In genomic region chr7:4712371-4713182, GRCh38 we compare ENCODE assay signal across 10 cellular contexts.
DNase-seq lines count a peak whose midpoint lies in the region; ATAC-seq and TF ChIP-seq lines count a peak whose summit lies in the region.
"Had no signal": no experiment of that assay in that cellular context is flagged by ENCODE, and none has a peak within 500 bp of the region (broad histone marks: within the 10 kb centered on the region; RNA-seq: fewer than 3 reads in every experiment).

No MANE protein-coding gene starts in this region.

- no peak overlapping the region for H3K4me3 ChIP-seq in coronary artery

- no peak for DNase-seq in activated CD4-positive, CD25-positive, alpha-beta regulatory T cell treated with anti-CD3 and anti-CD28 coated beads, Interleukin-2, amount 50 U/mL, for 72 hours
- DNase-seq in NCI-H82 treated with DMSO at 0.1 percent for 48 hours (lab: John Stamatoyannopoulos, UW; ENCODE audit: unreplicated experiment) (peak; percentile 47), hepatic stellate cell (ENCODE audit: low spot score) (peak; percentile 83), coronary artery (ENCODE audit: low spot score) (no peak), KG1 (lab: John Stamatoyannopoulos, UW) (no peak)
- DNase-seq in stimulated activated CD4-positive, alpha-beta T cell treated with anti-CD3 and anti-CD28 coated beads, Interleukin-4, amount 100 ng/mL, for 1 hour = no peak

- peak overlapping the region in 1 of 2 donors; percentile 31 for H3K27ac ChIP-seq in coronary artery
- H3K27ac ChIP-seq: C4-2B, parathyroid adenoma had no signal

- peak; percentile 61 to 83 for ATAC-seq in activated CD4-positive, CD25-positive, alpha-beta regulatory T cell treated with anti-CD3 and anti-CD28 coated beads, Interleukin-2, amount 50 U/mL, for 24 hours
- peak; percentile 55 for ATAC-seq in HG02938 (IDR thresholded peaks at IDR 0.05; ENCODE audit: unreplicated experiment)

- no peak for TF ChIP-seq CTCF in coronary artery (IDR thresholded peaks at IDR 0.05)

Comparison
In these comparisons a context has a peak if more than half of its experiments do, and no peak if none do; other contexts are left out.
1. DNase-seq: peak in NCI-H82 treated with DMSO at 0.1 percent for 48 hours (single experiment) and hepatic stellate cell (single experiment); none in activated CD4-positive, CD25-positive, alpha-beta regulatory T cell treated with anti-CD3 and anti-CD28 coated beads, Interleukin-2, amount 50 U/mL, for 72 hours (single experiment), stimulated activated CD4-positive, alpha-beta T cell treated with anti-CD3 and anti-CD28 coated beads, Interleukin-4, amount 100 ng/mL, for 1 hour (single experiment), coronary artery (single experiment) and KG1 (single experiment).